1 cellular context compared by ENCODE assay signal in genomic region chr9:129887210-129888084, GRCh38.
TF ChIP-seq lines count a peak whose summit lies in the region.

No MANE protein-coding gene starts in this region.

TF ChIP-seq in GM12878, 131 proteins besides CTCF, POLR2A, EP300 and RAD21 (continued from another document):
- TF ChIP-seq, protein P1, sequence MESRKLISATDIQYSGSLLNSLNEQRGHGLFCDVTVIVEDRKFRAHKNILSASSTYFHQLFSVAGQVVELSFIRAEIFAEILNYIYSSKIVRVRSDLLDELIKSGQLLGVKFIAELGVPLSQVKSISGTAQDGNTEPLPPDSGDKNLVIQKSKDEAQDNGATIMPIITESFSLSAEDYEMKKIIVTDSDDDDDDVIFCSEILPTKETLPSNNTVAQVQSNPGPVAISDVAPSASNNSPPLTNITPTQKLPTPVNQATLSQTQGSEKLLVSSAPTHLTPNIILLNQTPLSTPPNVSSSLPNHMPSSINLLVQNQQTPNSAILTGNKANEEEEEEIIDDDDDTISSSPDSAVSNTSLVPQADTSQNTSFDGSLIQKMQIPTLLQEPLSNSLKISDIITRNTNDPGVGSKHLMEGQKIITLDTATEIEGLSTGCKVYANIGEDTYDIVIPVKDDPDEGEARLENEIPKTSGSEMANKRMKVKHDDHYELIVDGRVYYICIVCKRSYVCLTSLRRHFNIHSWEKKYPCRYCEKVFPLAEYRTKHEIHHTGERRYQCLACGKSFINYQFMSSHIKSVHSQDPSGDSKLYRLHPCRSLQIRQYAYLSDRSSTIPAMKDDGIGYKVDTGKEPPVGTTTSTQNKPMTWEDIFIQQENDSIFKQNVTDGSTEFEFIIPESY (IDR thresholded peaks at IDR 0.05): no peak
- no peak for TF ChIP-seq CHD2 (IDR thresholded peaks at IDR 0.05; ENCODE audit: borderline replicate concordance, low read depth, low read length)
- no peak for TF ChIP-seq NBN (IDR thresholded peaks at IDR 0.05)
- TF ChIP-seq NFYA (IDR thresholded peaks at IDR 0.05; ENCODE audit: borderline replicate concordance, low read depth, low read length): no peak
- TF ChIP-seq PAX8 (IDR thresholded peaks at IDR 0.05): no peak
- TF ChIP-seq POU2F2 (IDR thresholded peaks at IDR 0.05; ENCODE audit: borderline replicate concordance, low read depth, low read length): peak; percentile 26; the same call in 1 of the 3 replicates
- TF ChIP-seq BCL11A (IDR thresholded peaks at IDR 0.05; ENCODE audit: low read depth, low read length): peak; percentile 48; the same call in 1 of the 2 replicates
- no peak for TF ChIP-seq BRCA1 (IDR thresholded peaks at IDR 0.05; ENCODE audit: low read depth, low read length)
- 0 out of 2 replicates have a peak, but pooled peaks have one; percentile 19 for TF ChIP-seq PAX5 (IDR thresholded peaks at IDR 0.05; ENCODE audit: borderline replicate concordance, low read depth, low read length)
- TF ChIP-seq RBBP5 (conservative IDR thresholded peaks at IDR 0.05): no peak
- TF ChIP-seq, protein P2, sequence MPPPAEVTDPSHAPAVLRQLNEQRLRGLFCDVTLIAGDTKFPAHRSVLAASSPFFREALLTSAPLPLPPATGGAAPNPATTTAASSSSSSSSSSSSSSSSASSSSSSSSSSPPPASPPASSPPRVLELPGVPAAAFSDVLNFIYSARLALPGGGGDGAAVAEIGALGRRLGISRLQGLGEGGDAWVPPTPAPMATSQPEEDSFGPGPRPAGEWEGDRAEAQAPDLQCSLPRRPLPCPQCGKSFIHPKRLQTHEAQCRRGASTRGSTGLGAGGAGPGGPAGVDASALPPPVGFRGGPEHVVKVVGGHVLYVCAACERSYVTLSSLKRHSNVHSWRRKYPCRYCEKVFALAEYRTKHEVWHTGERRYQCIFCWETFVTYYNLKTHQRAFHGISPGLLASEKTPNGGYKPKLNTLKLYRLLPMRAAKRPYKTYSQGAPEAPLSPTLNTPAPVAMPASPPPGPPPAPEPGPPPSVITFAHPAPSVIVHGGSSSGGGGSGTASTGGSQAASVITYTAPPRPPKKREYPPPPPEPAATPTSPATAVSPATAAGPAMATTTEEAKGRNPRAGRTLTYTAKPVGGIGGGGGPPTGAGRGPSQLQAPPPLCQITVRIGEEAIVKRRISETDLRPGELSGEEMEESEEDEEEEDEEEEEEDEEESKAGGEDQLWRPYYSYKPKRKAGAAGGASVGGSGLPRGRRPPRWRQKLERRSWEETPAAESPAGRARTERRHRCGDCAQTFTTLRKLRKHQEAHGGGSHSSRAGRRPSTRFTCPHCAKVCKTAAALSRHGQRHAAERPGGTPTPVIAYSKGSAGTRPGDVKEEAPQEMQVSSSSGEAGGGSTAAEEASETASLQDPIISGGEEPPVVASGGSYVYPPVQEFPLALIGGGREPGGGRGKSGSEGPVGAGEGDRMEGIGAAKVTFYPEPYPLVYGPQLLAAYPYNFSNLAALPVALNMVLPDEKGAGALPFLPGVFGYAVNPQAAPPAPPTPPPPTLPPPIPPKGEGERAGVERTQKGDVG (CRISPR knock-in tag; IDR thresholded peaks at IDR 0.05): no peak
- TF ChIP-seq MAX (IDR thresholded peaks at IDR 0.05; ENCODE audit: low read depth, low read length): no peak
- no peak for TF ChIP-seq CHD4 (IDR thresholded peaks at IDR 0.05)
- no peak for TF ChIP-seq USF1 (IDR thresholded peaks at IDR 0.05; ENCODE audit: borderline replicate concordance, extremely low read length, insufficient read depth, low read depth, low read length)
- 0 out of 2 replicates have a peak, but pooled peaks have one; percentile 43 for TF ChIP-seq RCOR1 (conservative IDR thresholded peaks at IDR 0.05; ENCODE audit: low read depth, low read length)
- peak; percentile 80; the same call in 1 of the 2 replicates for TF ChIP-seq CREM (IDR thresholded peaks at IDR 0.05; ENCODE audit: low read depth)
- no peak for TF ChIP-seq TCF3 (IDR thresholded peaks at IDR 0.05; ENCODE audit: borderline replicate concordance, insufficient read depth, low read depth, low read length)
- TF ChIP-seq RAD51 (IDR thresholded peaks at IDR 0.05): 0 out of 2 replicates have a peak, but pooled peaks have one; percentile 5
- peak in 1 of 2 experiments; percentile 41; a peak in 1 of 4 replicates for TF ChIP-seq ETV6 (conservative IDR thresholded peaks at IDR 0.05 in 1 of 2, IDR thresholded peaks at IDR 0.05 in 1 of 2; ENCODE audit: borderline replicate concordance in 1 of 2, low read depth in 1 of 2)
- TF ChIP-seq, protein P3, sequence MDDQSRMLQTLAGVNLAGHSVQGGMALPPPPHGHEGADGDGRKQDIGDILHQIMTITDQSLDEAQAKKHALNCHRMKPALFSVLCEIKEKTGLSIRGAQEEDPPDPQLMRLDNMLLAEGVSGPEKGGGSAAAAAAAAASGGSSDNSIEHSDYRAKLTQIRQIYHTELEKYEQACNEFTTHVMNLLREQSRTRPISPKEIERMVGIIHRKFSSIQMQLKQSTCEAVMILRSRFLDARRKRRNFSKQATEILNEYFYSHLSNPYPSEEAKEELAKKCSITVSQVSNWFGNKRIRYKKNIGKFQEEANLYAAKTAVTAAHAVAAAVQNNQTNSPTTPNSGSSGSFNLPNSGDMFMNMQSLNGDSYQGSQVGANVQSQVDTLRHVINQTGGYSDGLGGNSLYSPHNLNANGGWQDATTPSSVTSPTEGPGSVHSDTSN (IDR thresholded peaks at IDR 0.05; ENCODE audit: insufficient replicate concordance, low read depth, low read length): no peak
- TF ChIP-seq MEF2A (IDR thresholded peaks at IDR 0.05; ENCODE audit: insufficient read depth, low read depth, low read length): peak; percentile 70; the same call in 1 of the 2 replicates
- 0 out of 2 replicates have a peak, but pooled peaks have one; percentile 7 for TF ChIP-seq NR2F1 (conservative IDR thresholded peaks at IDR 0.05)
- 0 out of 2 replicates have a peak, but pooled peaks have one; percentile 42 for TF ChIP-seq ZBED1 (IDR thresholded peaks at IDR 0.05; ENCODE audit: borderline replicate concordance)
- no peak for TF ChIP-seq SP1 (IDR thresholded peaks at IDR 0.05; ENCODE audit: low read depth, low read length)
- TF ChIP-seq ZNF24 (IDR thresholded peaks at IDR 0.05): no peak
- TF ChIP-seq GATAD2B (conservative IDR thresholded peaks at IDR 0.05; ENCODE audit: low read depth): peak; percentile 13; the same call in 1 of the 2 replicates
- TF ChIP-seq EGR1 (IDR thresholded peaks at IDR 0.05; ENCODE audit: borderline replicate concordance in 1 of 2, low read depth in 2 of 2, low read length in 2 of 2): peak in 1 of 2 experiments; percentile 65; a peak in 1 of 3 replicates
- no peak for TF ChIP-seq SUPT20H (IDR thresholded peaks at IDR 0.05; ENCODE audit: borderline replicate concordance, control insufficient read depth, low read depth, low read length)
- TF ChIP-seq SMARCA5 (IDR thresholded peaks at IDR 0.05): peak; percentile 54; the same call in 1 of the 2 replicates
